8 cellular contexts compared by ENCODE assay signal in the genomic region with DNA sequence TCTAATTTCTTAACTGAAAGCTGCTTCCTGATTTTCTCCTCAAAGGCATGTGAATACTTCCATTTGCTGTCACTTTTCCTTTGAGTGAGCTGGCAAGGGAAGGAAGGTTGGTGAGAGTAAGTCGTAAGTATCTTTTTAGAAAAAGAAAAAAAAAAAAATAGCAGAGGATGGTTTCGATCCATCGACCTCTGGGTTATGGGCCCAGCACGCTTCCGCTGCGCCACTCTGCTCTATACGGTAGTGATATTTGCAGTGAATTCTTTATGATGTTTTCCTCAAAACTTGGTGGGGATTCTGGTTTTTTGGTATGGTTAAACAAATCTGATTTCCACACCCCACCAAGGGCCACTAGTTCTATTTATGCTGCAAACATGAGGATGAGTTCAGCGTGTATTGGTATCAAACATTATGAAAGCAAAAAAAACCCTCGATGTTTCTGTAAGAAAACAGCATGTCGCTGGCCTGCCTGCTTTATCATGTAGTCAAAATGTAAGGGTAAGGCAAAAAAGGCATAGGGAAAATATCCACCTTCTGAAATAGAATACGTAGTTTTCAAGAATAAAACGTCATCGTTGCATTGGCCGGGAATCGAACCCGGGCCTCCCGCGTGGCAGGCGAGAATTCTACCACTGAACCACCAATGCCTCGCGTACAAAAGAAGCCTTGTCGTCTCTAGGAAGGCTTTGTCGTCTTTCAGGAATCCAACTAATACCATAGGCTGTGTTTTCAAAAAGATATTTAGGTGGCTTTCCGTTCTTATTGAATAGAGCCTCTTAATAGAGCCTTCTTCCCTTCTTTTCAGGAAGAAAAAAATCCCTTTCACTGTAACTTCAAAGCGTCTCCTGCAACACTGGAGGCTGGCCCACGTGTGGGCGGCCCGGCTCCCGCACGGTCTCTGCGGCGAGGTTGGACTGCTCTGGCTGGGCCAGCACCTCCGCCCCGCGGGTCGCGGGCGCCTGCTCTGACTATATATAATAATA. TPM values are rescaled to one million over a fixed set of nuclear protein-coding genes. Genes with fewer than 3 reads are reported as not detected.
DNase-seq lines count a peak whose midpoint lies in the region; ATAC-seq and TF ChIP-seq lines count a peak whose summit lies in the region.

No MANE protein-coding gene starts in this region.

- CTCF ChIA-PET in AG04449 (lab: Yijun Ruan, JAX) = interaction anchor here (0.8 to 1.3 kb wide), 6 partner anchors 10 to 776 kb away, joined by 3 to 9 read pairs (median 6); a partner anchor contains a TSS

- POLR2A ChIA-PET in AG04449 (lab: Yijun Ruan, JAX) = interaction anchor here (1.0 kb wide), 1 partner anchor 10 kb away, joined by 6 read pairs; a partner anchor contains a TSS

- intact Hi-C loops in colonic mucosa (cut with DNase I) = loop anchor here (10.0 kb wide), 2 partner anchors 218 to 452 kb away; no protein-coding TSS in a partner anchor

- peak overlapping the region; percentile 28 for H3K27ac ChIP-seq in colonic mucosa

- peak overlapping the region; percentile 52 to 53 for H3K9ac ChIP-seq in colonic mucosa (ENCODE audit: low read depth in 2 of 2, low read length in 2 of 2)

- peak; percentile 74 for ATAC-seq in GM18870 (IDR thresholded peaks at IDR 0.05; ENCODE audit: unreplicated experiment)
- ATAC-seq in HG03139 (IDR thresholded peaks at IDR 0.05; ENCODE audit: unreplicated experiment) = peak; percentile 62

- H3K27me3 ChIP-seq in colonic mucosa = no peaks in the 10 kb centered on the region

- no peak for TF ChIP-seq CTCF in AG04449 (IDR thresholded peaks at IDR 0.05; ENCODE audit: insufficient read depth, low read length, missing control alignments)
- TF ChIP-seq CTCF in colonic mucosa (IDR thresholded peaks at IDR 0.05) = no peak

- H3K9me3 ChIP-seq in colonic mucosa = no peaks in the 10 kb centered on the region

- H3K4me1 ChIP-seq in colonic mucosa = no peaks in the 10 kb centered on the region

- DNase-seq in AG04449 (ENCODE audit: low read depth, low spot score) (no peak), NCI-H345 treated with DMSO at 0.1 percent for 48 hours (lab: John Stamatoyannopoulos, UW; ENCODE audit: unreplicated experiment) (peak; percentile 79), colonic mucosa (peak; percentile 92), left kidney (ENCODE audit: low read depth, low spot score) (peak; percentile 94)
- DNase-seq in activated CD4-positive, alpha-beta T cell treated with anti-CD3 and anti-CD28 coated beads for 48 hours = peak; percentile 90
- DNase-seq in stimulated activated CD4-positive, alpha-beta T cell treated with anti-CD3 and anti-CD28 coated beads, Interleukin-2, amount 100 ng/mL, for 24 hours = peak; percentile 86 to 93

- H3K4me3 ChIP-seq in AG04449 (ENCODE audit: low read depth, low read length) (peak overlapping the region; percentile 67), colonic mucosa (peak overlapping the region; percentile 55)

- no peaks in the 10 kb centered on the region for H3K36me3 ChIP-seq in colonic mucosa

RNA-seq across cellular contexts. Expression of gene OR2B2, which starts 9.6 kb away (rescaled TPM):
- total RNA-seq in colonic mucosa = not detected

RNA-seq across cellular contexts. Expression of gene OR2B6, which starts 54.4 kb away (rescaled TPM):
- under 1 TPM in 1 of 2 donors, not detected in 1; 0.47 TPM for total RNA-seq in colonic mucosa
